ENCODE assay signal across 9 cellular contexts in the genomic region with DNA sequence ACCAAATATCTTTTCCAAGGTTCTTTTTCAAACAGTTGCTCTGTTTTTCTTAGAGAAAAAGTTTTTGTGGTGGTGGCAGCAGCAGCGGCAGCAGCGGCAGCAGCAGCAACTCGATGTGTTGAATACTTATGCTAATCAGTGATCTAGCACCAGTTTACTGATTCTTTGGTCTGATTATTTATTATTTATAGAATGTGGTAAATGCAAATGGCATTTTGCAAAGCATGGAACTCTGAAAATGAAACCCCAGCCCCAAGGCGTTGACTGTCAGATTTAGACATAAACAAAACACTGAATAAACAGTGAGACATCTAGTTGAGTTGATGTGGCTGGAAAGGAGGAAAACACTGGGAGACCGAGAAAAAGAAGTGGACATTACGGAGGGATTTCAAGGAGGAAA.
A peak's percentile ranks its signal among the peaks of the same experiment; 100 is the strongest.
DNase-seq lines count a peak whose midpoint lies in the region; ATAC-seq and TF ChIP-seq lines count a peak whose summit lies in the region.
"Had no signal": no experiment of that assay in that cellular context is flagged by ENCODE, and none has a peak within 500 bp of the region (broad histone marks: within the 10 kb centered on the region; RNA-seq: fewer than 3 reads in every experiment).

No MANE protein-coding gene starts in this region.

- H3K9ac ChIP-seq in adipocyte (ENCODE audit: low read length) (peak overlapping the region; percentile 7), skeletal muscle satellite cell (ENCODE audit: low read depth, low read length) (no peak overlapping the region)

- H3K9me3 ChIP-seq in adipocyte (ENCODE audit: control insufficient read depth, low read length) (no peaks in the 10 kb centered on the region), skeletal muscle satellite cell (replicated peaks; ENCODE audit: low read length) (no peaks in the 10 kb centered on the region), spleen (no peaks in the 10 kb centered on the region)

- DNase-seq in adipocyte (ENCODE audit: low read depth) (no peak), spleen (no peak), SKM-1 (lab: John Stamatoyannopoulos, UW; ENCODE audit: unreplicated experiment) (no peak), DMS53 treated with DMSO at 0.1 percent for 48 hours (lab: John Stamatoyannopoulos, UW; ENCODE audit: unreplicated experiment) (no peak), T-helper 9 cell (no peak)
- DNase-seq: stimulated activated CD4-positive, alpha-beta T cell treated with anti-CD3 and anti-CD28 coated beads, Interleukin-4, amount 100 ng/mL, for 1 hour had no signal

- ATAC-seq in GM19395 (IDR thresholded peaks at IDR 0.05; ENCODE audit: unreplicated experiment) (peak; percentile 89), HG02885 (IDR thresholded peaks at IDR 0.05; ENCODE audit: poor library complexity, unreplicated experiment) (peak; percentile 84)

- peak overlapping the region; percentile 55 for H3K4me3 ChIP-seq in adipocyte (ENCODE audit: low read length)
- H3K4me3 ChIP-seq in skeletal muscle satellite cell (ENCODE audit: low read length) = no peak overlapping the region
- no peak overlapping the region for H3K4me3 ChIP-seq in spleen

- no peaks in the 10 kb centered on the region for H3K36me3 ChIP-seq in adipocyte (ENCODE audit: control insufficient read depth, insufficient read depth, low read length, severe bottlenecking)
- H3K36me3 ChIP-seq in skeletal muscle satellite cell (ENCODE audit: insufficient read depth, low read length) = no peaks in the 10 kb centered on the region
- no peaks in the 10 kb centered on the region for H3K36me3 ChIP-seq in spleen

- peak overlapping the region; percentile 18 for H3K4me2 ChIP-seq in skeletal muscle satellite cell (ENCODE audit: low read length)

- no peak for TF ChIP-seq POLR2A in spleen (IDR thresholded peaks at IDR 0.05)

- H3K4me1 ChIP-seq in adipocyte (ENCODE audit: control insufficient read depth, insufficient read depth, low read length) (peaks cover 5% of the 10 kb centered on the region), skeletal muscle satellite cell (ENCODE audit: control insufficient read depth, insufficient read depth, low read length) (peaks cover 4% of the 10 kb centered on the region), spleen (peaks cover 0 to 5% (median 0%) of the 10 kb centered on the region in 6 donors)

- no peak overlapping the region for H3K27ac ChIP-seq in spleen

- intact Hi-C loops in spleen (cut with DNase I; ENCODE audit: low total_unique reads) = no loop called here

- WGBS in spleen, 5 donors = 55 to 64% (median 59%) methylated on average over 6 of the region's 6 CpGs

- TF ChIP-seq CTCF in spleen (IDR thresholded peaks at IDR 0.05 in 8 of 11, conservative IDR thresholded peaks at IDR 0.05 in 3 of 11) = no peak

- H3K27me3 ChIP-seq in adipocyte (replicated peaks; ENCODE audit: control insufficient read depth, insufficient read depth, low read length) (no peaks in the 10 kb centered on the region), skeletal muscle satellite cell (ENCODE audit: control insufficient read depth, insufficient read depth, low read length) (no peaks in the 10 kb centered on the region), spleen (replicated peaks in 1 of 7) (no peaks in the 10 kb centered on the region)
